22 cellular contexts compared by ENCODE assay signal in genomic region chr7:137818036-137818435, GRCh38. TPM values are rescaled to one million over a fixed set of nuclear protein-coding genes. Genes with fewer than 3 reads are reported as not detected.
A peak's percentile ranks its signal among the peaks of the same experiment; 100 is the strongest.
DNase-seq lines count a peak whose midpoint lies in the region; ATAC-seq and TF ChIP-seq lines count a peak whose summit lies in the region.
"Had no signal": no experiment of that assay in that cellular context is flagged by ENCODE, and none has a peak within 500 bp of the region (broad histone marks: within the 10 kb centered on the region; RNA-seq: fewer than 3 reads in every experiment).

No MANE protein-coding gene starts in this region.

- no peak for ATAC-seq in left lobe of liver
- ATAC-seq: effector memory CD8-positive, alpha-beta T cell; lower lobe of right lung; right cardiac atrium; stimulated activated naive B cell treated with anti-CD40 and anti-IgM and Interleukin-4, amounts not matched to agents 10 μg/mL and 1 μg/mL and 100 μg/mL, for 72 hours; T-helper 17 cell had no signal

- H3K27ac ChIP-seq in caudate nucleus (ENCODE audit: low read depth, low read length): no peak overlapping the region
- H3K27ac ChIP-seq: esophagus squamous epithelium, lower lobe of right lung, SJSA1, thyroid gland, VCaP had no signal

- no peak for TF ChIP-seq CTCF in AG09319 (IDR thresholded peaks at IDR 0.05; ENCODE audit: low read depth, low read length)

- DNase-seq in AG09319 (ENCODE audit: extremely low read depth, low read depth) (peak; percentile 25), GM04504 (ENCODE audit: low read depth) (peak; percentile 11), amniotic epithelial cell (ENCODE audit: low read depth) (peak; percentile 75), iris pigment epithelial cell (ENCODE audit: low read depth) (peak; percentile 82), left lobe of liver (ENCODE audit: low spot score) (no peak), NCI-H146 (lab: John Stamatoyannopoulos, UW) (no peak), caudate nucleus (lab: John Stamatoyannopoulos, UW) (no peak)
- no peak for DNase-seq in central memory CD4-positive, alpha-beta T cell
- DNase-seq: activated CD4-positive, alpha-beta T cell treated with anti-CD3 and anti-CD28 coated beads, Interleukin-2, amount 50 U/mL, for 4 hours; activated T-cell treated with anti-CD3 and anti-CD28 coated beads for 4 hours; effector memory CD8-positive, alpha-beta T cell; esophagus squamous epithelium; lower lobe of right lung; MV-4-11; NCI-H2107; NCI-H526; right cardiac atrium; stimulated activated naive B cell treated with anti-CD40 and anti-IgM and Interleukin-4, amounts not matched to agents 10 μg/mL and 1 μg/mL and 100 μg/mL, for 72 hours; T-helper 17 cell; thyroid gland had no signal

RNA-seq across cellular contexts. Expression of gene DGKI, which starts 28.7 kb away (rescaled TPM):
- total RNA-seq in left lobe of liver: 0.35 TPM

Comparison
In these comparisons a context has a peak if more than half of its experiments do, and no peak if none do; other contexts are left out.
1. DNase-seq: peak in AG09319 (single experiment), GM04504 (single experiment), amniotic epithelial cell (single experiment) and iris pigment epithelial cell (single experiment); none in central memory CD4-positive, alpha-beta T cell (single experiment), left lobe of liver (single experiment), NCI-H146 (single experiment) and caudate nucleus (0 of 61).